Comparison of ENCODE assay signal across 8 cellular contexts in the genomic region with DNA sequence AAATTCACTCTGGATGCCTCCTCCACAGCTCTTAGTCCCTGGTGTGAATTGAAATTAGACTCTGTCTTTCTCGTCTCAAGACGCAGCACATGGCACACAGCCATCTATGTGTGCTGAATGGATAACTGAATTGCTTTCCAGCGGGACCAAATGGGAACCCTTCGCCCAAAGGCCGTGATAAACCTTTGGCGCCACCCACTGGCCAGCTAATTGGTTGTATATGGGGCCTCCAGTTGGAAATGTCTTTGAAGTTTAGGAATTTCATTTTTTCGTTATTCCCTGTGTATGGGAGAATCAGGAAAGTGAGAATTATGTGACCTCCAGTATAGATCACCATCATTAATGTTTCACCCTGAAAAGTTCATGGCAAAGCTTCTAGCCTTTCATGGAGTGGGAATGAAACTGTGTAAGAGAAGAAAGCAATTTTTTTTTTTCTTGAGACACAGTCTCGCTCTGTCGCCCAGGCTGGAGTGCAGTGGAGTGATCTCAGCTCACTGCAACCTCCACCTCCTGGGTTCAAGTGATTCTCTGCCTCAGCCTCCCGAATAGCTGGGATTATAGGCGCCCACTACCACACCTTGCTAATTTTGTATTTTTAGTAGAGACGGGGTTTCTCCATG. TPM values are rescaled to one million over a fixed set of nuclear protein-coding genes. Genes with fewer than 3 reads are reported as not detected.
DNase-seq lines count a peak whose midpoint lies in the region; ATAC-seq and TF ChIP-seq lines count a peak whose summit lies in the region.

No MANE protein-coding gene starts in this region.

- no peaks in the 10 kb centered on the region for H3K9me3 ChIP-seq in left ventricle myocardium inferior (replicated peaks)
- H3K9me3 ChIP-seq in aorta (ENCODE audit: control insufficient read depth, low read length) = no peaks in the 10 kb centered on the region

- H3K36me3 ChIP-seq in left ventricle myocardium inferior = no peaks in the 10 kb centered on the region
- H3K36me3 ChIP-seq in aorta (ENCODE audit: control insufficient read depth in 1 of 2, insufficient read depth in 2 of 2, low read length in 1 of 2) = no peaks in the 10 kb centered on the region

- WGBS in aorta, 2 donors = 30 to 32% methylated on average over 12 of the region's 12 CpGs

- intact Hi-C loops in left ventricle myocardium inferior (cut with micrococcal nuclease) = no loop called here
- intact Hi-C loops in aorta (cut with DNase I) = loop anchor here (1.0 to 10.0 kb wide), 3 partner anchors 33 to 392 kb away; no protein-coding TSS in a partner anchor

- H3K27ac ChIP-seq in left ventricle myocardium inferior (replicated peaks) = no peak overlapping the region
- no peak overlapping the region for H3K27ac ChIP-seq in aorta (ENCODE audit: low read depth in 1 of 2, low read length in 2 of 2)

- H3K4me3 ChIP-seq in left ventricle myocardium inferior (no peak overlapping the region), aorta (ENCODE audit: low read length in 2 of 2) (no peak overlapping the region)

- DNase-seq in GM04504 (ENCODE audit: low read depth) = peak; percentile 51
- peak; percentile 42 for DNase-seq in NCI-H1048 (lab: John Stamatoyannopoulos, UW)
- peak; percentile 60 for DNase-seq in T follicular helper cell (ENCODE audit: low read depth)
- peak; percentile 72 for DNase-seq in amniotic stem cell (lab: John Stamatoyannopoulos, UW)
- peak; percentile 86 for DNase-seq in left ventricle myocardium inferior
- peak; percentile 27 for DNase-seq in pulmonary artery endothelial cell (ENCODE audit: low read depth, low spot score)
- DNase-seq in aorta = peak; percentile 90 to 95

- peak; percentile 86 for ATAC-seq in aorta (ENCODE audit: low FRiP score)
- ATAC-seq in HG02763 (IDR thresholded peaks at IDR 0.05; ENCODE audit: unreplicated experiment) = no peak

- H3K27me3 ChIP-seq in left ventricle myocardium inferior (ENCODE audit: low read depth) (no peaks in the 10 kb centered on the region), aorta (ENCODE audit: control insufficient read depth in 1 of 2, insufficient read depth in 2 of 2, low read length in 1 of 2) (no peaks in the 10 kb centered on the region)

- peak; percentile 88 for TF ChIP-seq CTCF in left ventricle myocardium inferior (IDR thresholded peaks at IDR 0.05; ENCODE audit: borderline replicate concordance)

- H3K4me1 ChIP-seq in left ventricle myocardium inferior (peaks cover 4% of the 10 kb centered on the region), aorta (ENCODE audit: control insufficient read depth in 1 of 2, insufficient read depth in 2 of 2, low read length in 2 of 2) (no peaks in the 10 kb centered on the region)

RNA-seq across cellular contexts. Expression of gene HSP90AA1, which starts 9.8 kb away (rescaled TPM):
- total RNA-seq in left ventricle myocardium inferior (423 TPM), pulmonary artery endothelial cell (310 and 1,177 TPM in 2 replicates), aorta (100 to 1,000 TPM; 254 to 379 TPM)
- polyA plus RNA-seq in aorta = 100 to 1,000 TPM; 189 to 272 TPM

RNA-seq across cellular contexts. Expression of gene WDR20, which starts 43.0 kb away (rescaled TPM):
- total RNA-seq in left ventricle myocardium inferior (20.9 TPM), pulmonary artery endothelial cell (16.4 and 21.0 TPM in 2 replicates), aorta (10 to 100 TPM; 27.5 to 35.0 TPM)
- 10 to 100 TPM in 1 of 2 donors, 1 to 10 TPM in 1; 6.6 to 15.1 TPM for polyA plus RNA-seq in aorta

Comparison
In these comparisons a context has a peak if more than half of its experiments do, and no peak if none do; other contexts are left out.
1. DNase-seq: peak in every context shown above with its lines; median percentile 92 in aorta; 86 in left ventricle myocardium inferior; 72 in amniotic stem cell; 60 in T follicular helper cell; 51 in GM04504; 42 in NCI-H1048; 27 in pulmonary artery endothelial cell.